26 cellular contexts compared by ENCODE assay signal in the genomic region with DNA sequence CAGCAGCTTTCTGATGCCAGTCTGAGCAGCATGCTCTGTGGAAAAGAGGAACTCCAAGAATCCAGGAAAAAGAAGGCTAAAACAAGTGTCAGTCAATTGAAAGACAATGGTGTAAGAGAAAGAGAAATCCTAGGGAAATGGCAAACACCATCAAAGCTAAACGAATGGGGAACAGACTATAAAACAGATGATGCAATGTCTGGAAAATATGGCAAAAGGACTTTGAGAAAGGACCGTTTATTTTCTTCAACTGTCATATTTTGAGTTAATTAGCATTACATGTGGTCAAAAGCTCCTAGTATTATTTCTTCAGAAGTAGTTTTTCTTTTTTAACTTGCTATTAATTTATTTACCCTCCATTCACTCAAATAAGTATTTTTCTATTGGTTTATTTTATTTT.
"Had no signal": no experiment of that assay in that cellular context is flagged by ENCODE, and none has a peak within 500 bp of the region (broad histone marks: within the 10 kb centered on the region; RNA-seq: fewer than 3 reads in every experiment).

No MANE protein-coding gene starts in this region.

- H3K4me3 ChIP-seq: adrenal gland, Peyer's patch, SJSA1 had no signal

- H3K9me3 Mint-ChIP-seq: activated CD4-positive, alpha-beta memory T cell treated with anti-CD3 and anti-CD28 coated beads, Interleukin-2, amount 10 ng/mL, durations not matched to agents 7 days and 5 days; activated naive CD8-positive, alpha-beta T cell treated with anti-CD3 and anti-CD28 coated beads, Interleukin-2, amount 10 ng/mL, durations not matched to agents 7 days and 5 days; brain had no signal

- H3K27ac Mint-ChIP-seq: activated CD4-positive, alpha-beta memory T cell treated with anti-CD3 and anti-CD28 coated beads, Interleukin-2, amount 10 ng/mL, durations not matched to agents 7 days and 5 days; activated CD4-positive, alpha-beta T cell treated with anti-CD3 and anti-CD28 coated beads for 36 hours; activated naive CD8-positive, alpha-beta T cell treated with anti-CD3 and anti-CD28 coated beads, Interleukin-2, amount 10 ng/mL, durations not matched to agents 7 days and 5 days; brain; T-cell had no signal

- H3K36me3 Mint-ChIP-seq: activated naive CD8-positive, alpha-beta T cell treated with anti-CD3 and anti-CD28 coated beads, Interleukin-2, amount 10 ng/mL, durations not matched to agents 7 days and 5 days; brain; T-cell had no signal

- H3K4me1 ChIP-seq: adrenal gland, Peyer's patch, SJSA1 had no signal

- H3K4me2 ChIP-seq: KMS-11 had no signal

- H3K27ac ChIP-seq: adrenal gland, KMS-11, Peyer's patch, SJSA1, WERI-Rb-1 had no signal

- H3K9ac ChIP-seq: KMS-11 had no signal

- H3K27me3 ChIP-seq: adrenal gland, Peyer's patch, SJSA1 had no signal

- H3K27me3 Mint-ChIP-seq: activated CD4-positive, alpha-beta memory T cell treated with anti-CD3 and anti-CD28 coated beads, Interleukin-2, amount 10 ng/mL, durations not matched to agents 7 days and 5 days; activated CD4-positive, alpha-beta T cell treated with anti-CD3 and anti-CD28 coated beads for 36 hours; activated naive CD8-positive, alpha-beta T cell treated with anti-CD3 and anti-CD28 coated beads, Interleukin-2, amount 10 ng/mL, durations not matched to agents 7 days and 5 days; central memory CD8-positive, alpha-beta T cell; T-cell had no signal

- H3K4me3 Mint-ChIP-seq: activated CD4-positive, alpha-beta memory T cell treated with anti-CD3 and anti-CD28 coated beads, Interleukin-2, amount 10 ng/mL, durations not matched to agents 7 days and 5 days; activated CD4-positive, alpha-beta T cell treated with anti-CD3 and anti-CD28 coated beads for 36 hours; activated naive CD8-positive, alpha-beta T cell treated with anti-CD3 and anti-CD28 coated beads, Interleukin-2, amount 10 ng/mL, durations not matched to agents 7 days and 5 days; brain; central memory CD8-positive, alpha-beta T cell; T-cell had no signal

- H3K4me1 Mint-ChIP-seq: activated CD4-positive, alpha-beta memory T cell treated with anti-CD3 and anti-CD28 coated beads, Interleukin-2, amount 10 ng/mL, durations not matched to agents 7 days and 5 days; activated CD4-positive, alpha-beta T cell treated with anti-CD3 and anti-CD28 coated beads for 36 hours; activated naive CD8-positive, alpha-beta T cell treated with anti-CD3 and anti-CD28 coated beads, Interleukin-2, amount 10 ng/mL, durations not matched to agents 7 days and 5 days; brain; central memory CD8-positive, alpha-beta T cell; T-cell had no signal

- ATAC-seq: activated CD4-positive, alpha-beta T cell treated with anti-CD3 and anti-CD28 coated beads for 36 hours; T-cell had no signal

- H3K9me3 ChIP-seq: adrenal gland, Peyer's patch had no signal

- DNase-seq: activated CD4-positive, alpha-beta memory T cell treated with anti-CD3 and anti-CD28 coated beads, Interleukin-2, amount 10 ng/mL, durations not matched to agents 7 days and 5 days; activated CD4-positive, alpha-beta T cell treated with anti-CD3 and anti-CD28 coated beads for 36 hours; activated CD4-positive, alpha-beta T cell treated with anti-CD3 and anti-CD28 coated beads, Interleukin-2, amount 50 U/mL, for 1 hour; activated CD8-positive, alpha-beta memory T cell treated with anti-CD3 and anti-CD28 coated beads, Interleukin-2, amount 50 U/mL, for 4 hours; activated naive CD4-positive, alpha-beta T cell treated with anti-CD3 and anti-CD28 coated beads, Interleukin-2, amount 50 U/mL, for 16 hours; activated naive CD8-positive, alpha-beta T cell treated with anti-CD3 and anti-CD28 coated beads, Interleukin-2, amount 10 ng/mL, durations not matched to agents 7 days and 5 days; adrenal gland; anterior cingulate cortex; NCI-H1092; NCI-H1417; NCI-H1930; NCI-H345; NCI-H510A; NCI-H526 treated with DMSO at 0.1 percent for 48 hours; NCI-H82; NK-92 treated with Interleukin-12 subunit alpha and Interleukin-12 subunit beta, amount 100 ng/mL, for 24 hours; Peyer's patch; SHP77; T-cell; T-helper 2 cell; T1000; WERI-Rb-1 had no signal

- H3K36me3 ChIP-seq: adrenal gland, Peyer's patch, SJSA1, WERI-Rb-1 had no signal
